16 cellular contexts compared by ENCODE assay signal in genomic region chr19:48672994-48673393, GRCh38. TPM values are rescaled to one million over a fixed set of nuclear protein-coding genes. Genes with fewer than 3 reads are reported as not detected.
A peak's percentile ranks its signal among the peaks of the same experiment; 100 is the strongest.
DNase-seq lines count a peak whose midpoint lies in the region; ATAC-seq and TF ChIP-seq lines count a peak whose summit lies in the region.
"Had no signal": no experiment of that assay in that cellular context is flagged by ENCODE, and none has a peak within 500 bp of the region (broad histone marks: within the 10 kb centered on the region; RNA-seq: fewer than 3 reads in every experiment).

Gene NTN5, minus strand, starts transcription at chr19:48673017. Its CDS starts 2,031 bp downstream, at chr19:48670986.

- H3K36me3 ChIP-seq in ES-I3 (ENCODE audit: insufficient read depth, low read length): no peaks in the 10 kb centered on the region
- H3K36me3 ChIP-seq in HUES64 (ENCODE audit: insufficient read depth, low read length): no peaks in the 10 kb centered on the region
- H3K36me3 ChIP-seq in endodermal cell (ENCODE audit: control insufficient read depth, insufficient read depth, low read length): no peaks in the 10 kb centered on the region
- no peaks in the 10 kb centered on the region for H3K36me3 ChIP-seq in SK-N-SH (replicated peaks in 1 of 2; ENCODE audit: control insufficient read depth in 1 of 2, insufficient read depth in 2 of 2, low read length in 1 of 2)
- H3K36me3 ChIP-seq: BLaER1 treated with 17β-estradiol and CSF1 and Interleukin-3, amounts not matched to agents 10 nM and 100 nM had no signal

- H3K27me3 Mint-ChIP-seq in endodermal cell (ENCODE audit: insufficient read depth) (peaks cover 17% of the 10 kb centered on the region), neural crest cell (ENCODE audit: low read depth) (no peaks in the 10 kb centered on the region)

- peak within 1 kb of the TSS; percentile 26; the same call in 1 of the 2 replicates for H3K4me3 ChIP-seq in HUES64 (ENCODE audit: low read length)
- H3K4me3 ChIP-seq in endodermal cell (ENCODE audit: low read length): no peak within 1 kb of the TSS
- no peak within 1 kb of the TSS for H3K4me3 ChIP-seq in SK-N-SH (ENCODE audit: low read depth in 2 of 2, low read length in 1 of 2)
- H3K4me3 ChIP-seq: A549; BLaER1 treated with 17β-estradiol and CSF1 and Interleukin-3, amounts not matched to agents 10 nM and 100 nM had no signal

- DNase-seq in endodermal cell (peak; percentile 65), neural crest cell (ENCODE audit: low read depth, low spot score) (no peak), HuH-7 (ENCODE audit: low spot score) (no peak), SK-N-SH (no peak)
- DNase-seq: CD8-positive, alpha-beta T cell; KBM-7; NCI-H1105 treated with DMSO at 0.1 percent for 48 hours; NCI-H1694 treated with DMSO at 0.1 percent for 48 hours; NCI-H2107; NCI-H526 had no signal

- H3K79me2 ChIP-seq in SK-N-SH (ENCODE audit: insufficient read depth): no peaks in the 10 kb centered on the region

- no peak within 1 kb of the TSS for H2AFZ ChIP-seq in SK-N-SH (ENCODE audit: low read depth)

- 45% methylated on average over 25 of the region's 25 CpGs for WGBS in HUES64
- 79 to 80% methylated on average over 12 to 23 of the region's 25 CpGs for WGBS in endodermal cell (ENCODE audit: insufficient coverage in 1 of 2, insufficient read length in 1 of 2), 2 experiments
- 92% methylated on average over 13 of the region's 25 CpGs for WGBS in SK-N-SH (ENCODE audit: low lambda C conversion rate)

- H3K9me3 ChIP-seq in ES-I3 (ENCODE audit: control insufficient read depth, insufficient read depth, low read length): no peaks in the 10 kb centered on the region
- no peaks in the 10 kb centered on the region for H3K9me3 ChIP-seq in HUES64 (ENCODE audit: insufficient read depth, low read depth, low read length)
- H3K9me3 ChIP-seq in endodermal cell (ENCODE audit: control insufficient read depth, low read length): no peaks in the 10 kb centered on the region
- H3K9me3 ChIP-seq in SK-N-SH: no peaks in the 10 kb centered on the region
- H3K9me3 ChIP-seq: A549; BLaER1 treated with 17β-estradiol and CSF1 and Interleukin-3, amounts not matched to agents 10 nM and 100 nM had no signal

- no peak for TF ChIP-seq RAD21 in SK-N-SH (IDR thresholded peaks at IDR 0.05; ENCODE audit: low read length)

- H3K36me3 Mint-ChIP-seq in endodermal cell (ENCODE audit: low read depth): no peaks in the 10 kb centered on the region
- H3K36me3 Mint-ChIP-seq in neural crest cell (ENCODE audit: low read depth): no peaks in the 10 kb centered on the region
- H3K36me3 Mint-ChIP-seq: CD8-positive, alpha-beta T cell had no signal

- H3K9me2 ChIP-seq in SK-N-SH: no peaks in the 10 kb centered on the region

- H3K4me1 ChIP-seq in ES-I3 (ENCODE audit: insufficient read depth, low read length) (peaks cover 17% of the 10 kb centered on the region), HUES64 (ENCODE audit: insufficient read depth, low read length) (peaks cover 25% of the 10 kb centered on the region), endodermal cell (ENCODE audit: control insufficient read depth, insufficient read depth, low read length) (no peaks in the 10 kb centered on the region), SK-N-SH (ENCODE audit: control insufficient read depth in 1 of 2, insufficient read depth in 2 of 2, low read depth in 1 of 2, low read length in 1 of 2) (peaks cover 0 to 8% of the 10 kb centered on the region in 2 experiments; a peak in 1 of 4 replicates)

- H4K20me1 ChIP-seq in SK-N-SH (ENCODE audit: insufficient read depth): no peaks in the 10 kb centered on the region
- H4K20me1 ChIP-seq: BLaER1 treated with 17β-estradiol and CSF1 and Interleukin-3, amounts not matched to agents 10 nM and 100 nM had no signal

- no peak for TF ChIP-seq EP300 in SK-N-SH (IDR thresholded peaks at IDR 0.05; ENCODE audit: borderline replicate concordance in 1 of 2, low read depth in 1 of 2, low read length in 1 of 2)

- TF ChIP-seq CTCF in endodermal cell (conservative IDR thresholded peaks at IDR 0.05) (no peak), neural crest cell (conservative IDR thresholded peaks at IDR 0.05) (no peak), SK-N-SH (IDR thresholded peaks at IDR 0.05) (no peak)

- H3K4me1 Mint-ChIP-seq in endodermal cell (peaks cover 10% of the 10 kb centered on the region), neural crest cell (peaks cover 25% of the 10 kb centered on the region)

- H3K4me3 Mint-ChIP-seq in endodermal cell (peak within 1 kb of the TSS; percentile 18), neural crest cell (no peak within 1 kb of the TSS)
- H3K4me3 Mint-ChIP-seq: CD8-positive, alpha-beta T cell had no signal

- H3K9ac ChIP-seq in ES-I3 (ENCODE audit: low read depth, low read length) (peak within 1 kb of the TSS; percentile 27; the same call in 1 of the 2 replicates), HUES64 (ENCODE audit: low read depth, low read length) (no peak within 1 kb of the TSS), endodermal cell (ENCODE audit: extremely low read depth, low read length, poor library complexity, severe bottlenecking) (no peak within 1 kb of the TSS), SK-N-SH (no peak within 1 kb of the TSS)

- H3K27ac Mint-ChIP-seq in endodermal cell: no peak within 1 kb of the TSS
- H3K27ac Mint-ChIP-seq in neural crest cell (ENCODE audit: unreplicated experiment): peak within 1 kb of the TSS; percentile 75
- H3K27ac Mint-ChIP-seq: CD8-positive, alpha-beta T cell had no signal

- H3K27me3 ChIP-seq in HUES64 (ENCODE audit: insufficient read depth, low read length): peaks cover 11% of the 10 kb centered on the region
- no peaks in the 10 kb centered on the region for H3K27me3 ChIP-seq in endodermal cell (ENCODE audit: control insufficient read depth, insufficient read depth, low read length, poor library complexity, severe bottlenecking)
- no peaks in the 10 kb centered on the region for H3K27me3 ChIP-seq in SK-N-SH (ENCODE audit: insufficient read depth)
- H3K27me3 ChIP-seq: BLaER1 treated with 17β-estradiol and CSF1 and Interleukin-3, amounts not matched to agents 10 nM and 100 nM had no signal

- H3K9me3 Mint-ChIP-seq in endodermal cell (no peaks in the 10 kb centered on the region), neural crest cell (peaks cover 7% of the 10 kb centered on the region)
- H3K9me3 Mint-ChIP-seq: CD8-positive, alpha-beta T cell had no signal

- H3K4me2 ChIP-seq in SK-N-SH: no peak within 1 kb of the TSS
- H3K4me2 ChIP-seq: A549 had no signal

- H3F3A ChIP-seq in SK-N-SH (replicated peaks; ENCODE audit: insufficient read depth): no peaks in the 10 kb centered on the region

- POLR2A ChIA-PET in SK-N-SH (lab: Yijun Ruan, JAX): no interaction called here

- no peak within 1 kb of the TSS for H3K27ac ChIP-seq in HUES64 (ENCODE audit: low read depth, low read length)
- H3K27ac ChIP-seq in endodermal cell (ENCODE audit: low read depth, low read length): no peak within 1 kb of the TSS
- H3K27ac ChIP-seq in SK-N-SH (ENCODE audit: low read depth in 2 of 2, low read length in 1 of 2): no peak within 1 kb of the TSS
- H3K27ac ChIP-seq: A549 had no signal

- no peak for ATAC-seq in HG03280 (IDR thresholded peaks at IDR 0.05; ENCODE audit: unreplicated experiment)
- no peak for ATAC-seq in SK-N-SH treated with all-trans-retinoic acid at 6 μM for 48 hours
- ATAC-seq: A549; CD8-positive, alpha-beta T cell had no signal

- CTCF ChIA-PET in SK-N-SH (lab: Yijun Ruan, JAX): interaction anchor here (3.3 to 3.7 kb wide), 3 partner anchors 19 to 40 kb away, joined by 19 to 35 read pairs (median 30); partner anchors contain the start of gene CA11

TF ChIP-seq in SK-N-SH, 30 proteins besides CTCF, POLR2A, EP300 and RAD21 (continues in another document):
- TF ChIP-seq CHD2 (IDR thresholded peaks at IDR 0.05; ENCODE audit: low read length, partially characterized antibody): no peak
- TF ChIP-seq ELF1 (IDR thresholded peaks at IDR 0.05): no peak
- no peak for TF ChIP-seq RXRA (IDR thresholded peaks at IDR 0.05; ENCODE audit: borderline replicate concordance, low read depth)
- TF ChIP-seq FOSL2 (IDR thresholded peaks at IDR 0.05; ENCODE audit: borderline replicate concordance, low read depth): no peak
- no peak for TF ChIP-seq MAX (IDR thresholded peaks at IDR 0.05; ENCODE audit: low read depth)
- no peak for TF ChIP-seq TAF1 (IDR thresholded peaks at IDR 0.05; ENCODE audit: borderline replicate concordance, low read depth, low read length)
- no peak for TF ChIP-seq MEF2A (IDR thresholded peaks at IDR 0.05; ENCODE audit: borderline replicate concordance, low read depth)
- TF ChIP-seq NFIC (IDR thresholded peaks at IDR 0.05; ENCODE audit: borderline replicate concordance): no peak
- TF ChIP-seq GATA2 (CRISPR knock-in tag; IDR thresholded peaks at IDR 0.05): no peak
- no peak for TF ChIP-seq YY1 (IDR thresholded peaks at IDR 0.05; ENCODE audit: low read depth)

TF ChIP-seq in SK-N-SH treated with all-trans-retinoic acid at 6 μM for 48 hours, 23 proteins besides CTCF, POLR2A, EP300 and RAD21 (continues in another document):
- TF ChIP-seq CSDC2 (CRISPR knock-in tag; IDR thresholded peaks at IDR 0.05) (no peak), PATZ1 (CRISPR knock-in tag; IDR thresholded peaks at IDR 0.05; ENCODE audit: borderline replicate concordance) (no peak), TOX (CRISPR knock-in tag; IDR thresholded peaks at IDR 0.05; ENCODE audit: borderline replicate concordance) (no peak), RARB (CRISPR knock-in tag; IDR thresholded peaks at IDR 0.05) (no peak), ZNF565 (CRISPR knock-in tag; conservative IDR thresholded peaks at IDR 0.05; ENCODE audit: low read depth) (no peak), ZFP30 (CRISPR knock-in tag; IDR thresholded peaks at IDR 0.05) (no peak), TCF4 (CRISPR knock-in tag; IDR thresholded peaks at IDR 0.05; ENCODE audit: borderline replicate concordance) (no peak)

RNA-seq across cellular contexts. Expression of gene NTN5, which starts in this region (rescaled TPM):
- 0.10 TPM for polyA plus RNA-seq in HUES64 (2013, experiment 1 of 2)
- polyA plus RNA-seq in HUES64 (2013, experiment 2 of 2): 0.44 TPM
- 1 to 10 TPM; 1.2 to 1.4 TPM for total RNA-seq in endodermal cell
- 2.0 TPM for polyA plus RNA-seq in endodermal cell (2013, experiment 1 of 2)
- 3.1 TPM for polyA plus RNA-seq in endodermal cell (2013, experiment 2 of 2)
- total RNA-seq in neural crest cell: 0.50 and 0.75 TPM in 2 replicates
- 0.57 and 0.74 TPM in 2 replicates for polyA plus RNA-seq in SK-N-SH (2012; rRNA removed)
- polyA plus RNA-seq in SK-N-SH (2012; cell fraction: cytosol; rRNA removed): 0.12 and 0.37 TPM in 2 replicates
- polyA plus RNA-seq in SK-N-SH (2012; cell fraction: nucleus; rRNA removed): 5.0 and 7.0 TPM in 2 replicates
